ENCODE assay signal across 1 cellular context in the genomic region with DNA sequence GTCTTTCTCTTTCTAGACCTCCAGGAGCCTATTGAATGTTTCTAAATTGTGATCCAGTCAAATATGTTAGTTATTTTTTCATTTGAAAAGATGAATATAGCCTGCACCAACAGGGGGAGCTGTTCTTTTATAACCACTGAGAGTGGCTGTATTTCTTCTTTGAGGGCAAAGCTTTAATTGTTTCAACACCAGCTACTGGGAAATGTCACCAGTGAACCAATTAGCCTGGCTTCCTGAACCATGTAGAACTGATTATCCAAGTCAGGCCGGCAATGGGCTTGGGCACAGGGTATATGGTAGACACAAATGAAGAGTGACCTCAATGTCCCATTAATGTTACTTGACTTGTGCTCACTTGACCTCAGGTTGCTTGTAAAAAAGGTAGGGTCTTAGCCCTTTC.
TF ChIP-seq lines count a peak whose summit lies in the region.

No MANE protein-coding gene starts in this region.

TF ChIP-seq in liver, 16 proteins besides CTCF, POLR2A, EP300 and RAD21 (continued from another document):
- TF ChIP-seq SP1 (IDR thresholded peaks at IDR 0.05) = no peak
